ENCODE assay signal across 8 cellular contexts in the genomic region with DNA sequence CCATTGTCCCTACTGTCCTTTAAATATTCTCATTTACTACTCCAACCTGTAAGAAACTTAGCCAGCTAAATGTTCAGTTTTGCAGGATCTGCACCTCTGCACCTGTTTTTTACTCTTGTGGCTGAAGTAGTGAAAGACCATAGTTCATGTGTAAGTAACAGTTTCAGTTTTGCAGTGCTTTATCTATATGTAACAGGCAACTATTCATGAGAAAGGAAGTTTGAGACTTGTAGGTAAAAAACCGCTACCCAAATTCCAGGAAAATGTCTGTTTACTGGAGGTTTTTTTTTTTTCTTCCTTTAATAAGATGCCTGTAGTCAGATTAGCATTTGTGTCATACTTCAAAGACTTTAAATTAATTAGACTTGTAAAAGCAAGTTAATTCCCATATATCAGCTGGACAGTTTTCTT. TPM values are rescaled to one million over a fixed set of nuclear protein-coding genes. Genes with fewer than 3 reads are reported as not detected.
A peak's percentile ranks its signal among the peaks of the same experiment; 100 is the strongest.
DNase-seq lines count a peak whose midpoint lies in the region; ATAC-seq and TF ChIP-seq lines count a peak whose summit lies in the region.

No MANE protein-coding gene starts in this region.

- H3K4me1 Mint-ChIP-seq in Caco-2 (ENCODE audit: low read depth, unreplicated experiment) (no peaks in the 10 kb centered on the region), type B pancreatic cell (ENCODE audit: unreplicated experiment) (no peaks in the 10 kb centered on the region)

- peak overlapping the region; percentile 1 for H3K4me3 ChIP-seq in colonic mucosa
- no peak overlapping the region for H3K4me3 ChIP-seq in Caco-2 (ENCODE audit: low read depth, low read length)
- H3K4me3 ChIP-seq in prostate gland, result no peak overlapping the region

- H3K36me3 ChIP-seq in colonic mucosa, result no peaks in the 10 kb centered on the region
- no peaks in the 10 kb centered on the region for H3K36me3 ChIP-seq in Caco-2 (ENCODE audit: control insufficient read depth, insufficient read depth, low read length)
- no peaks in the 10 kb centered on the region for H3K36me3 ChIP-seq in prostate gland

- no peaks in the 10 kb centered on the region for H3K36me3 Mint-ChIP-seq in Caco-2 (ENCODE audit: insufficient read depth, unreplicated experiment)
- no peaks in the 10 kb centered on the region for H3K36me3 Mint-ChIP-seq in type B pancreatic cell

- BruUV-seq in Caco-2 (replicated peaks; lab: Mats Ljungman, UMichigan), result no TSS peak

- H3K27ac Mint-ChIP-seq in Caco-2 (ENCODE audit: unreplicated experiment), result no peak overlapping the region
- no peak overlapping the region for H3K27ac Mint-ChIP-seq in type B pancreatic cell

- H3K4me3 Mint-ChIP-seq in Caco-2 (ENCODE audit: unreplicated experiment) (no peak overlapping the region), type B pancreatic cell (no peak overlapping the region)

- 88% methylated on average over 1 of the region's 1 CpG for WGBS in prostate gland

- POLR2A ChIA-PET in Caco-2 (lab: Charles Lee), result no interaction called here

- H3K9me3 Mint-ChIP-seq in Caco-2 (ENCODE audit: unreplicated experiment), result no peaks in the 10 kb centered on the region
- H3K9me3 Mint-ChIP-seq in type B pancreatic cell, result no peaks in the 10 kb centered on the region

- H3K4me1 ChIP-seq in colonic mucosa, result no peaks in the 10 kb centered on the region
- no peaks in the 10 kb centered on the region for H3K4me1 ChIP-seq in Caco-2
- no peaks in the 10 kb centered on the region for H3K4me1 ChIP-seq in prostate gland (replicated peaks)

- CTCF ChIA-PET in Caco-2 (lab: Charles Lee), result no interaction called here

- TF ChIP-seq POLR2A in prostate gland (IDR thresholded peaks at IDR 0.05), result no peak

- H3K9ac ChIP-seq in colonic mucosa (ENCODE audit: low read depth in 2 of 2, low read length in 2 of 2), result no peak overlapping the region

- ATAC-seq in GM21360 (IDR thresholded peaks at IDR 0.05; ENCODE audit: unreplicated experiment), result peak; percentile 66
- ATAC-seq in HG03439 (IDR thresholded peaks at IDR 0.05; ENCODE audit: unreplicated experiment), result peak; percentile 62

- peak; percentile 22 for DNase-seq in GDM1 (lab: John Stamatoyannopoulos, UW)
- no peak for DNase-seq in colonic mucosa
- DNase-seq in Caco-2, result no peak
- DNase-seq in type B pancreatic cell (ENCODE audit: extremely low spot score, unreplicated experiment), result no peak
- no peak for DNase-seq in prostate gland (ENCODE audit: low spot score)
- no peak for DNase-seq in SHP77 (lab: John Stamatoyannopoulos, UW)

- H3K27me3 ChIP-seq in colonic mucosa (no peaks in the 10 kb centered on the region), Caco-2 (replicated peaks; ENCODE audit: control insufficient read depth, insufficient read depth, low read length) (no peaks in the 10 kb centered on the region), prostate gland (replicated peaks; ENCODE audit: insufficient read depth) (no peaks in the 10 kb centered on the region)

- H3K27ac ChIP-seq in colonic mucosa (peak overlapping the region; percentile 50), prostate gland (no peak overlapping the region)

- H3K27me3 Mint-ChIP-seq in Caco-2 (ENCODE audit: insufficient read depth, unreplicated experiment) (no peaks in the 10 kb centered on the region), type B pancreatic cell (no peaks in the 10 kb centered on the region)

- intact Hi-C loops in colonic mucosa (cut with DNase I), result no loop called here
- intact Hi-C loops in Caco-2 (cut with micrococcal nuclease; ENCODE audit: unreplicated experiment), result no loop called here
- intact Hi-C loops in prostate gland (cut with DNase I), result no loop called here

- TF ChIP-seq CTCF in colonic mucosa (IDR thresholded peaks at IDR 0.05) (no peak), Caco-2 (IDR thresholded peaks at IDR 0.05; ENCODE audit: insufficient read depth in 1 of 2, low read depth in 1 of 2, low read length in 1 of 2, severe bottlenecking in 1 of 2, unreplicated experiment in 1 of 2) (no peak), type B pancreatic cell (conservative IDR thresholded peaks at IDR 0.05) (no peak), prostate gland (IDR thresholded peaks at IDR 0.05) (no peak)

- H3K9me3 ChIP-seq in colonic mucosa (no peaks in the 10 kb centered on the region), Caco-2 (no peaks in the 10 kb centered on the region), prostate gland (no peaks in the 10 kb centered on the region)

RNA-seq across cellular contexts. Expression of gene MBNL1, which starts 25.4 kb away (rescaled TPM):
- total RNA-seq in colonic mucosa, result 100 to 1,000 TPM; 149 to 191 TPM
- total RNA-seq in Caco-2 (2022), result 67.1 and 68.6 TPM in 2 replicates
- total RNA-seq in type B pancreatic cell (ENCODE audit: low replicate concordance), result 61.2 and 69.4 TPM in 2 replicates
- total RNA-seq in prostate gland, result 100 to 1,000 TPM; 131 to 226 TPM
